8 cellular contexts compared by ENCODE assay signal in the genomic region with DNA sequence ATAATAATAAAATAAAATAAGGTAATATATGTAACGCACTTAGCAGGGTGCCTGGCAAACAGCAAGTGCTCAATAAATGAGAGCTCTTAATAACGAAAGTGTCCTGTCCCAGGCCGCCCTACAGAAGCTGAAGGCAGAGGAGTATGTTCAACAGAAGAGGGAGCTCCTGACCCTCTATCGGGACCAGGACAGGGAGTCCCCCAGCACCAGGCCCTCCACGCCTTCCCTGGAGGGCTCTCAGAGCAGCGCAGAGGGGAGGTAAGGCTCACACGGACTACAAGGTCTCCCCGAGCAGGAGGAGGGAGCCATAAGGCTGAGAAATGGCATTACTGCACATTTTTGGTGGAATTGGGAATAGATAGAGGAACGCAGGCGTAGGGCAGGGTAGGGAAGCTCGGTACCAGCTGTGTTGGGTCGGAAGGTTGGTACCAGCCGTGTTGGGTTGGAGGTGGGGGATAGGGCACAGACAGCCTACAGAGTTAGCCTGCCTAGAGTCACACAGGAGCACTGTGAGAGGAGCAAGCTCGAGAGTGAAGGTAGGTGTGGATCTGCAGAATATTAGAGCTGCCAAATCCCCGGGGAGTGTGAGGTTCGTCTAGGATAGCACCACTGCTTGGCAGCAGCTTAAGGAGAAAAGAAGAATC. TPM values are rescaled to one million over a fixed set of nuclear protein-coding genes. Genes with fewer than 3 reads are reported as not detected.
DNase-seq lines count a peak whose midpoint lies in the region; ATAC-seq and TF ChIP-seq lines count a peak whose summit lies in the region.

No MANE protein-coding gene starts in this region.

- peak overlapping the region; percentile 17 for H3K27ac ChIP-seq in CD4-positive, alpha-beta T cell (ENCODE audit: low read depth, low read length)
- peak overlapping the region; percentile 38 for H3K27ac ChIP-seq in iPS-20b (ENCODE audit: low read length)
- H3K27ac ChIP-seq in subcutaneous abdominal adipose tissue (ENCODE audit: low read depth, low read length), result peak overlapping the region; percentile 98

- ATAC-seq in CD4-positive, alpha-beta T cell (ENCODE audit: poor library complexity), result no peak
- peak; percentile 38 for ATAC-seq in activated naive CD8-positive, alpha-beta T cell treated with anti-CD3 and anti-CD28 coated beads, Interleukin-2, amount 10 ng/mL, durations not matched to agents 7 days and 5 days (ENCODE audit: low read depth)
- ATAC-seq in GM18873 (IDR thresholded peaks at IDR 0.05; ENCODE audit: low FRiP score, unreplicated experiment), result no peak
- no peak for ATAC-seq in GM19463 (IDR thresholded peaks at IDR 0.05; ENCODE audit: unreplicated experiment)

- peak overlapping the region; percentile 85 for H3K27ac Mint-ChIP-seq in CD4-positive, alpha-beta T cell
- H3K27ac Mint-ChIP-seq in activated naive CD8-positive, alpha-beta T cell treated with anti-CD3 and anti-CD28 coated beads, Interleukin-2, amount 10 ng/mL, durations not matched to agents 7 days and 5 days, result peak overlapping the region; percentile 2

- H3K9me3 ChIP-seq in CD4-positive, alpha-beta T cell (ENCODE audit: control insufficient read depth, low read length), result no peaks in the 10 kb centered on the region
- H3K9me3 ChIP-seq in iPS-20b (ENCODE audit: insufficient read depth, low read depth, low read length), result no peaks in the 10 kb centered on the region
- H3K9me3 ChIP-seq in subcutaneous abdominal adipose tissue (ENCODE audit: control insufficient read depth in 5 of 5, low read length in 5 of 5), result no peaks in the 10 kb centered on the region

- no peak for TF ChIP-seq POLR2A in lower leg skin (IDR thresholded peaks at IDR 0.05)

- no peaks in the 10 kb centered on the region for H3K27me3 Mint-ChIP-seq in CD4-positive, alpha-beta T cell
- no peaks in the 10 kb centered on the region for H3K27me3 Mint-ChIP-seq in activated naive CD8-positive, alpha-beta T cell treated with anti-CD3 and anti-CD28 coated beads, Interleukin-2, amount 10 ng/mL, durations not matched to agents 7 days and 5 days

- peaks cover 40% of the 10 kb centered on the region for H3K36me3 Mint-ChIP-seq in CD4-positive, alpha-beta T cell (ENCODE audit: low read depth)
- peaks cover 20% of the 10 kb centered on the region for H3K36me3 Mint-ChIP-seq in activated naive CD8-positive, alpha-beta T cell treated with anti-CD3 and anti-CD28 coated beads, Interleukin-2, amount 10 ng/mL, durations not matched to agents 7 days and 5 days

- H3K9ac ChIP-seq in iPS-20b (ENCODE audit: low read depth, low read length), result peak overlapping the region; percentile 47; the same call in 1 of the 2 replicates
- H3K9ac ChIP-seq in subcutaneous abdominal adipose tissue (ENCODE audit: low read length in 5 of 5), result peak overlapping the region in 4 of 5 donors; percentile 5 to 70 (median 44)

- H3K4me1 Mint-ChIP-seq in CD4-positive, alpha-beta T cell (ENCODE audit: low read depth), result peaks cover 57% of the 10 kb centered on the region
- peaks cover 37% of the 10 kb centered on the region for H3K4me1 Mint-ChIP-seq in activated naive CD8-positive, alpha-beta T cell treated with anti-CD3 and anti-CD28 coated beads, Interleukin-2, amount 10 ng/mL, durations not matched to agents 7 days and 5 days

- H3K36me3 ChIP-seq in iPS-20b (ENCODE audit: insufficient read depth, low read depth, low read length), result peaks cover 40% of the 10 kb centered on the region
- peaks cover 3 to 47% (median 42%) of the 10 kb centered on the region in 5 donors for H3K36me3 ChIP-seq in subcutaneous abdominal adipose tissue (ENCODE audit: control insufficient read depth in 5 of 5, insufficient read depth in 5 of 5, low read length in 5 of 5)

- intact Hi-C loops in CD4-positive, alpha-beta T cell (cut with DNase I, micrococcal nuclease), result no loop called here
- intact Hi-C loops in lower leg skin (cut with DNase I; ENCODE audit: low total_unique reads), result no loop called here

- no peaks in the 10 kb centered on the region for H3K27me3 ChIP-seq in CD4-positive, alpha-beta T cell (ENCODE audit: control insufficient read depth, insufficient read depth, low read length)
- no peaks in the 10 kb centered on the region for H3K27me3 ChIP-seq in iPS-20b (ENCODE audit: insufficient read depth, low read length)
- no peaks in the 10 kb centered on the region for H3K27me3 ChIP-seq in subcutaneous abdominal adipose tissue (ENCODE audit: control insufficient read depth in 5 of 5, insufficient read depth in 4 of 5, low read length in 5 of 5)

- CTCF ChIA-PET in CD4-positive, alpha-beta T cell (lab: Charles Lee), result interaction anchor here (0.9 to 2.6 kb wide), 2 partner anchors 9 to 30 kb away, joined by 3 to 15 read pairs; no protein-coding TSS in a partner anchor

- POLR2A ChIA-PET in CD4-positive, alpha-beta T cell (lab: Charles Lee), result interaction anchor here (0.9 to 1.9 kb wide), 9 partner anchors 9 to 209 kb away, joined by 3 to 6 read pairs (median 4); partner anchors contain the start of genes TAPBPL and TNFRSF1A
- POLR2A ChIA-PET in activated naive CD8-positive, alpha-beta T cell treated with anti-CD3 and anti-CD28 coated beads, Interleukin-2, amount 10 ng/mL, durations not matched to agents 7 days and 5 days (lab: Charles Lee), result interaction anchor here (0.6 to 2.9 kb wide), 6 partner anchors 10 to 136 kb away, joined by 3 to 15 read pairs (median 3); no protein-coding TSS in a partner anchor

- H3K4me3 ChIP-seq in iPS-20b (ENCODE audit: low read length) (no peak overlapping the region), subcutaneous abdominal adipose tissue (ENCODE audit: low read depth in 1 of 5, low read length in 5 of 5) (peak overlapping the region in 3 of 5 donors; percentile 9 to 38 (median 34)), lower leg skin (ENCODE audit: low read depth, poor library complexity, severe bottlenecking) (no peak overlapping the region)

- H3K4me3 Mint-ChIP-seq in CD4-positive, alpha-beta T cell, result no peak overlapping the region
- H3K4me3 Mint-ChIP-seq in activated naive CD8-positive, alpha-beta T cell treated with anti-CD3 and anti-CD28 coated beads, Interleukin-2, amount 10 ng/mL, durations not matched to agents 7 days and 5 days, result no peak overlapping the region

- 36 to 45% methylated on average over 16 of the region's 16 CpGs for WGBS in lower leg skin, 2 donors

- H3K9me3 Mint-ChIP-seq in CD4-positive, alpha-beta T cell, result no peaks in the 10 kb centered on the region
- no peaks in the 10 kb centered on the region for H3K9me3 Mint-ChIP-seq in activated naive CD8-positive, alpha-beta T cell treated with anti-CD3 and anti-CD28 coated beads, Interleukin-2, amount 10 ng/mL, durations not matched to agents 7 days and 5 days

- DNase-seq in CD4-positive, alpha-beta T cell, result no peak
- DNase-seq in HuH-7.5 (ENCODE audit: low spot score) (peak; percentile 93), lower leg skin (ENCODE audit: low spot score in 2 of 2) (no peak)
- DNase-seq in activated naive CD8-positive, alpha-beta T cell treated with anti-CD3 and anti-CD28 coated beads, Interleukin-2, amount 10 ng/mL, durations not matched to agents 7 days and 5 days, result no peak

- no peak for TF ChIP-seq CTCF in CD4-positive, alpha-beta T cell (IDR thresholded peaks at IDR 0.05)
- TF ChIP-seq CTCF in lower leg skin (IDR thresholded peaks at IDR 0.05), result no peak

- H3K4me1 ChIP-seq in iPS-20b (ENCODE audit: insufficient read depth, low read length), result peaks cover 31% of the 10 kb centered on the region
- peaks cover 16 to 88% (median 74%) of the 10 kb centered on the region in 5 donors for H3K4me1 ChIP-seq in subcutaneous abdominal adipose tissue (ENCODE audit: control insufficient read depth in 5 of 5, insufficient read depth in 5 of 5, low read length in 5 of 5)

RNA-seq across cellular contexts. Expression of gene TNFRSF1A, which starts 15.4 kb away (rescaled TPM):
- 10 to 100 TPM; 16.3 to 19.2 TPM for total RNA-seq in CD4-positive, alpha-beta T cell
- total RNA-seq in activated naive CD8-positive, alpha-beta T cell treated with anti-CD3 and anti-CD28 coated beads, Interleukin-2, amount 10 ng/mL, durations not matched to agents 7 days and 5 days, result 10 to 100 TPM; 82.9 to 87.1 TPM
- total RNA-seq in lower leg skin, result 100 to 1,000 TPM; 104 to 252 (median 186) TPM

RNA-seq across cellular contexts. Expression of gene PLEKHG6, which starts 16.0 kb away (rescaled TPM):
- not detected for total RNA-seq in CD4-positive, alpha-beta T cell
- total RNA-seq in activated naive CD8-positive, alpha-beta T cell treated with anti-CD3 and anti-CD28 coated beads, Interleukin-2, amount 10 ng/mL, durations not matched to agents 7 days and 5 days, result not detected
- 10 to 100 TPM; 10.6 to 34.1 (median 22.4) TPM for total RNA-seq in lower leg skin

RNA-seq across cellular contexts. Expression of gene SCNN1A, which starts 48.9 kb away (rescaled TPM):
- 1 to 10 TPM; 1.1 to 2.0 TPM for total RNA-seq in CD4-positive, alpha-beta T cell
- total RNA-seq in activated naive CD8-positive, alpha-beta T cell treated with anti-CD3 and anti-CD28 coated beads, Interleukin-2, amount 10 ng/mL, durations not matched to agents 7 days and 5 days, result 1 to 10 TPM in 1 of 2 experiments, under 1 TPM in 1; 0.43 to 1.1 TPM
- total RNA-seq in lower leg skin, result 100 to 1,000 TPM in 3 of 4 donors, 10 to 100 TPM in 1; 74.6 to 139 (median 119) TPM

RNA-seq across cellular contexts. Expression of gene LTBR, which starts 57.5 kb away (rescaled TPM):
- under 1 TPM; 0.38 to 0.67 TPM for total RNA-seq in CD4-positive, alpha-beta T cell
- total RNA-seq in activated naive CD8-positive, alpha-beta T cell treated with anti-CD3 and anti-CD28 coated beads, Interleukin-2, amount 10 ng/mL, durations not matched to agents 7 days and 5 days, result 1 to 10 TPM in 1 of 2 experiments, under 1 TPM in 1; 0.61 to 1.4 TPM
- total RNA-seq in lower leg skin, result 100 to 1,000 TPM; 174 to 298 (median 196) TPM

Comparison
In these comparisons a context has a peak if more than half of its experiments do, and no peak if none do; other contexts are left out.
1. H3K27ac ChIP-seq: peak in every context shown above with its lines; median percentile 98 in subcutaneous abdominal adipose tissue; 38 in iPS-20b; 17 in CD4-positive, alpha-beta T cell.
2. H3K4me3 ChIP-seq: peak in subcutaneous abdominal adipose tissue (3 of 5); none in iPS-20b (single experiment) and lower leg skin (single experiment).
3. RNA of gene TNFRSF1A, which starts 15.4 kb away (total RNA-seq): 104 to 252 TPM in lower leg skin and 82.9 to 87.1 TPM in activated naive CD8-positive, alpha-beta T cell treated with anti-CD3 and anti-CD28 coated beads, Interleukin-2, amount 10 ng/mL, durations not matched to agents 7 days and 5 days; 16.3 to 19.2 TPM in CD4-positive, alpha-beta T cell; every median in the first group is over 4 times any median in the second.
4. RNA of gene PLEKHG6, which starts 16.0 kb away (total RNA-seq): 10.6 to 34.1 TPM in lower leg skin; not detected in activated naive CD8-positive, alpha-beta T cell treated with anti-CD3 and anti-CD28 coated beads, Interleukin-2, amount 10 ng/mL, durations not matched to agents 7 days and 5 days and not detected in CD4-positive, alpha-beta T cell; every median in the first group is over 10 times any median in the second.
5. RNA of gene SCNN1A, which starts 48.9 kb away (total RNA-seq): 74.6 to 139 TPM in lower leg skin; 1.1 to 2.0 TPM in CD4-positive, alpha-beta T cell and 0.43 to 1.1 TPM in activated naive CD8-positive, alpha-beta T cell treated with anti-CD3 and anti-CD28 coated beads, Interleukin-2, amount 10 ng/mL, durations not matched to agents 7 days and 5 days; every median in the first group is over 10 times any median in the second.